Comparison of ENCODE assay signal across 8 cellular contexts in genomic region chr16:85570735-85571562, GRCh38. TPM values are rescaled to one million over a fixed set of nuclear protein-coding genes. Genes with fewer than 3 reads are reported as not detected.
DNase-seq lines count a peak whose midpoint lies in the region; ATAC-seq and TF ChIP-seq lines count a peak whose summit lies in the region.

No MANE protein-coding gene starts in this region.

- H3K9me3 ChIP-seq in liver (ENCODE audit: control insufficient read depth in 4 of 4, low read length in 3 of 4), result no peaks in the 10 kb centered on the region
- H3K9me3 ChIP-seq in BE2C, result no peaks in the 10 kb centered on the region

- peaks cover 6% of the 10 kb centered on the region for H3K9me3 Mint-ChIP-seq in T-helper 1 cell treated with Interleukin-12 subunit alpha and Interleukin-12 subunit beta and Interleukin-4 antibody, amounts not matched to agents 30 μg/mL and 1 μg/mL, for 36 hours
- H3K9me3 Mint-ChIP-seq in chondrocyte (ENCODE audit: low read depth), result no peaks in the 10 kb centered on the region

- H3K4me3 ChIP-seq in liver (ENCODE audit: low read depth in 1 of 3, low read length in 3 of 3), result no peak overlapping the region
- no peak overlapping the region for H3K4me3 ChIP-seq in foreskin fibroblast (ENCODE audit: low read depth in 1 of 2, low read length in 2 of 2)
- H3K4me3 ChIP-seq in BE2C (ENCODE audit: low read depth, low read length), result no peak overlapping the region

- DNase-seq in islet precursor cell (no peak), chondrocyte (ENCODE audit: low spot score) (no peak), foreskin fibroblast (no peak), BE2C (no peak)

- H3K4me1 ChIP-seq in liver (ENCODE audit: control insufficient read depth in 4 of 4, insufficient read depth in 4 of 4, low read length in 3 of 4), result peaks cover 24 to 85% (median 63%) of the 10 kb centered on the region in 4 donors
- H3K4me1 ChIP-seq in BE2C, result peaks cover 20% of the 10 kb centered on the region

- peaks cover 34% of the 10 kb centered on the region for H3K4me1 Mint-ChIP-seq in T-helper 1 cell treated with Interleukin-12 subunit alpha and Interleukin-12 subunit beta and Interleukin-4 antibody, amounts not matched to agents 30 μg/mL and 1 μg/mL, for 36 hours (ENCODE audit: low read depth)
- peaks cover 58% of the 10 kb centered on the region for H3K4me1 Mint-ChIP-seq in chondrocyte (ENCODE audit: low read depth)

- peak overlapping the region; percentile 6 to 61 for H3K27ac ChIP-seq in liver (ENCODE audit: low read depth in 1 of 2, low read length in 2 of 2)

- TF ChIP-seq RAD21 in liver (IDR thresholded peaks at IDR 0.05), result no peak

- H3K27me3 Mint-ChIP-seq in T-helper 1 cell treated with Interleukin-12 subunit alpha and Interleukin-12 subunit beta and Interleukin-4 antibody, amounts not matched to agents 30 μg/mL and 1 μg/mL, for 36 hours (ENCODE audit: low read depth), result no peaks in the 10 kb centered on the region
- no peaks in the 10 kb centered on the region for H3K27me3 Mint-ChIP-seq in chondrocyte (ENCODE audit: low read depth)

- TF ChIP-seq CTCF in liver (IDR thresholded peaks at IDR 0.05; ENCODE audit: low read depth, low read length, missing input control) (no peak), chondrocyte (IDR thresholded peaks at IDR 0.05) (no peak), foreskin fibroblast (IDR thresholded peaks at IDR 0.05; ENCODE audit: low read depth, low read length) (no peak), BE2C (IDR thresholded peaks at IDR 0.05; ENCODE audit: low read depth, low read length) (no peak)

- H3K36me3 ChIP-seq in liver (ENCODE audit: control insufficient read depth in 4 of 4, insufficient read depth in 3 of 4, low read depth in 1 of 4, low read length in 3 of 4) (no peaks in the 10 kb centered on the region), BE2C (peaks cover 8% of the 10 kb centered on the region; the same call in 1 of the 2 replicates)

- H3K27ac Mint-ChIP-seq in T-helper 1 cell treated with Interleukin-12 subunit alpha and Interleukin-12 subunit beta and Interleukin-4 antibody, amounts not matched to agents 30 μg/mL and 1 μg/mL, for 36 hours, result peak overlapping the region; percentile 52
- H3K27ac Mint-ChIP-seq in chondrocyte (ENCODE audit: unreplicated experiment), result no peak overlapping the region

- H3K4me3 Mint-ChIP-seq in T-helper 1 cell treated with Interleukin-12 subunit alpha and Interleukin-12 subunit beta and Interleukin-4 antibody, amounts not matched to agents 30 μg/mL and 1 μg/mL, for 36 hours, result no peak overlapping the region
- H3K4me3 Mint-ChIP-seq in chondrocyte (ENCODE audit: unreplicated experiment), result no peak overlapping the region

- no peak overlapping the region for H3K9ac ChIP-seq in liver (ENCODE audit: low read depth in 1 of 2, low read length in 2 of 2)

- peaks cover 12% of the 10 kb centered on the region for H3K36me3 Mint-ChIP-seq in T-helper 1 cell treated with Interleukin-12 subunit alpha and Interleukin-12 subunit beta and Interleukin-4 antibody, amounts not matched to agents 30 μg/mL and 1 μg/mL, for 36 hours (ENCODE audit: low read depth)
- no peaks in the 10 kb centered on the region for H3K36me3 Mint-ChIP-seq in chondrocyte (ENCODE audit: low read depth)

- WGBS in liver, result 67% methylated on average over 24 of the region's 24 CpGs

- ATAC-seq in GM18861 (IDR thresholded peaks at IDR 0.05; ENCODE audit: unreplicated experiment) (peak; percentile 32), HG02938 (IDR thresholded peaks at IDR 0.05; ENCODE audit: unreplicated experiment) (peak; percentile 50)

- H3K27me3 ChIP-seq in liver (ENCODE audit: control insufficient read depth in 4 of 4, insufficient read depth in 4 of 4, low read length in 3 of 4) (no peaks in the 10 kb centered on the region), BE2C (no peaks in the 10 kb centered on the region)

TF ChIP-seq in liver, 16 proteins besides CTCF, POLR2A, EP300 and RAD21:
- TF ChIP-seq EGR1 (IDR thresholded peaks at IDR 0.05; ENCODE audit: low read depth in 2 of 2), result no peak
- TF ChIP-seq FOXA1 (IDR thresholded peaks at IDR 0.05), result no peak
- no peak for TF ChIP-seq NR2F2 (IDR thresholded peaks at IDR 0.05)
- TF ChIP-seq, protein P1, sequence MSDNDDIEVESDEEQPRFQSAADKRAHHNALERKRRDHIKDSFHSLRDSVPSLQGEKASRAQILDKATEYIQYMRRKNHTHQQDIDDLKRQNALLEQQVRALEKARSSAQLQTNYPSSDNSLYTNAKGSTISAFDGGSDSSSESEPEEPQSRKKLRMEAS (IDR thresholded peaks at IDR 0.05), result no peak
- no peak for TF ChIP-seq SP1 (IDR thresholded peaks at IDR 0.05)
- no peak for TF ChIP-seq RXRA (IDR thresholded peaks at IDR 0.05)
- TF ChIP-seq, protein P2, sequence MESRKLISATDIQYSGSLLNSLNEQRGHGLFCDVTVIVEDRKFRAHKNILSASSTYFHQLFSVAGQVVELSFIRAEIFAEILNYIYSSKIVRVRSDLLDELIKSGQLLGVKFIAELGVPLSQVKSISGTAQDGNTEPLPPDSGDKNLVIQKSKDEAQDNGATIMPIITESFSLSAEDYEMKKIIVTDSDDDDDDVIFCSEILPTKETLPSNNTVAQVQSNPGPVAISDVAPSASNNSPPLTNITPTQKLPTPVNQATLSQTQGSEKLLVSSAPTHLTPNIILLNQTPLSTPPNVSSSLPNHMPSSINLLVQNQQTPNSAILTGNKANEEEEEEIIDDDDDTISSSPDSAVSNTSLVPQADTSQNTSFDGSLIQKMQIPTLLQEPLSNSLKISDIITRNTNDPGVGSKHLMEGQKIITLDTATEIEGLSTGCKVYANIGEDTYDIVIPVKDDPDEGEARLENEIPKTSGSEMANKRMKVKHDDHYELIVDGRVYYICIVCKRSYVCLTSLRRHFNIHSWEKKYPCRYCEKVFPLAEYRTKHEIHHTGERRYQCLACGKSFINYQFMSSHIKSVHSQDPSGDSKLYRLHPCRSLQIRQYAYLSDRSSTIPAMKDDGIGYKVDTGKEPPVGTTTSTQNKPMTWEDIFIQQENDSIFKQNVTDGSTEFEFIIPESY (IDR thresholded peaks at IDR 0.05), result no peak
- TF ChIP-seq FOXA2 (IDR thresholded peaks at IDR 0.05), result no peak

RNA-seq across cellular contexts. Expression of gene GSE1, which starts 42.2 kb away (rescaled TPM):
- 10 to 100 TPM; 35.9 to 37.7 TPM for total RNA-seq in liver
- polyA plus RNA-seq in liver, result 10 to 100 TPM in 1 of 2 donors, 1 to 10 TPM in 1; 9.9 to 14.4 TPM
- total RNA-seq in chondrocyte, result 22.6 to 37.1 TPM (median 24.0 TPM) in 3 replicates
- 134 TPM for polyA plus RNA-seq in BE2C (2012; ENCODE audit: insufficient read depth, insufficient read length, low read depth)
